32 cellular contexts compared by ENCODE assay signal in genomic region chr1:192151176-192151575, GRCh38. TPM values are rescaled to one million over a fixed set of nuclear protein-coding genes. Genes with fewer than 3 reads are reported as not detected.
"Had no signal": no experiment of that assay in that cellular context is flagged by ENCODE, and none has a peak within 500 bp of the region (broad histone marks: within the 10 kb centered on the region; RNA-seq: fewer than 3 reads in every experiment).

No MANE protein-coding gene starts in this region.

- DNase-seq: activated CD4-positive, alpha-beta memory T cell treated with anti-CD3 and anti-CD28 coated beads, Interleukin-2, amount 10 ng/mL, durations not matched to agents 7 days and 5 days; activated CD4-positive, alpha-beta T cell treated with anti-CD3 and anti-CD28 coated beads for 1 hour; activated CD4-positive, alpha-beta T cell treated with anti-CD3 and anti-CD28 coated beads for 48 hours; activated CD4-positive, CD25-positive, alpha-beta regulatory T cell; activated CD8-positive, alpha-beta memory T cell treated with anti-CD3 and anti-CD28 coated beads for 24 hours; activated CD8-positive, alpha-beta memory T cell treated with anti-CD3 and anti-CD28 coated beads, Interleukin-2, amount 10 ng/mL, durations not matched to agents 7 days and 5 days; activated CD8-positive, alpha-beta memory T cell treated with anti-CD3 and anti-CD28 coated beads, Interleukin-2, amount 50 U/mL, for 48 hours; activated effector memory CD4-positive, alpha-beta T cell treated with Interleukin-2 at 50 U/mL for 16 hours; activated naive CD4-positive, alpha-beta T cell treated with anti-CD3 and anti-CD28 coated beads, Interleukin-2, amount 10 ng/mL, durations not matched to agents 7 days and 5 days; activated naive CD8-positive, alpha-beta T cell treated with anti-CD3 and anti-CD28 coated beads, Interleukin-2, amount 50 U/mL, for 24 hours; activated T-cell treated with anti-CD3 and anti-CD28 coated beads, Interleukin-2, amount 50 U/mL, for 48 hours; anterior cingulate cortex; caudate nucleus; cerebellar nuclear complex; MM.1S; NCI-H1105; NCI-H1417 treated with DMSO at 0.1 percent for 48 hours; NCI-H187 treated with DMSO at 0.1 percent for 48 hours; NCI-H2081; NCI-H226; NCI-H446 treated with DMSO at 0.1 percent for 48 hours; NCI-H524 treated with DMSO at 0.1 percent for 48 hours; NK-92 treated with Interleukin-12 subunit alpha and Interleukin-12 subunit beta, amount 100 ng/mL, for 24 hours; PC-3; Right ventricle myocardium superior; SW 1271; T-helper 1 cell; T-helper 2 cell; T-helper 9 cell had no signal

- ATAC-seq: activated CD8-positive, alpha-beta memory T cell treated with anti-CD3 and anti-CD28 coated beads, Interleukin-2, amount 10 ng/mL, durations not matched to agents 7 days and 5 days; activated naive CD8-positive, alpha-beta T cell treated with anti-CD3 and anti-CD28 coated beads, Interleukin-2, amount 50 U/mL, for 24 hours; PC-3 had no signal

- H3K27ac ChIP-seq: VCaP had no signal

RNA-seq across cellular contexts. Expression of gene RGS18, which starts 7.1 kb away (rescaled TPM):
- total RNA-seq: bronchial epithelial cell, LHCN-M2, PC-3 had no signal
